ENCODE assay signal across 22 cellular contexts in the genomic region with DNA sequence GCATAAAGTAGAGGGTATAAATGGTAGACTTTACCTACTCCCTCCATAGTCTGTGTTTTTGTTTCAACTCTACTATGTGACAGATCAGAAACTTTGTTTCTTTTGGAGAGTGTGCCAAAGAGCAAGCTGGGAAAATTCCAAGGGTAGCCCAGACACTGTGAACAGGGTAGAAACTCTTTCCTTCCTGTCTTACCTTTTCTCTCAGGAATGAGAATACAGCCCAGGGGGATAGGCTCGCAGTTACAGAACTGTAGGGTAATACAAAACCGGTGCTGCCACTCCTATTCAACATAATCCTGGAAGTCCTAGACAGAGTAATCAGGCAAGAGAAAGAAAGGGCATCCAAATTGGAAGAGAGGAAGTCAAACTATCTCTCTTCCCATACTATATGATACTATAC.
A peak's percentile ranks its signal among the peaks of the same experiment; 100 is the strongest.
DNase-seq lines count a peak whose midpoint lies in the region; ATAC-seq, FAIRE-seq and TF ChIP-seq lines count a peak whose summit lies in the region.
"Had no signal": no experiment of that assay in that cellular context is flagged by ENCODE, and none has a peak within 500 bp of the region (broad histone marks: within the 10 kb centered on the region; RNA-seq: fewer than 3 reads in every experiment).

No MANE protein-coding gene starts in this region.

- no peak overlapping the region for H3K18ac ChIP-seq in trophoblast cell (ENCODE audit: low read length)

- H3K27ac ChIP-seq in mammary epithelial cell (ENCODE audit: insufficient read depth, low read depth, low read length): no peak overlapping the region
- peak overlapping the region; percentile 59 for H3K27ac ChIP-seq in trophoblast cell (ENCODE audit: low read depth, low read length)
- H3K27ac ChIP-seq: 22Rv1, BLaER1, C4-2B had no signal

- H3K23ac ChIP-seq in trophoblast cell (ENCODE audit: low read length): no peak overlapping the region

- no peaks in the 10 kb centered on the region for H4K20me1 ChIP-seq in mammary epithelial cell (ENCODE audit: insufficient read depth, low read length)
- H4K20me1 ChIP-seq: BLaER1 had no signal

- H4K91ac ChIP-seq in trophoblast cell (ENCODE audit: low read depth, low read length): no peak overlapping the region

- no peak overlapping the region for H2BK5ac ChIP-seq in trophoblast cell (ENCODE audit: low read depth, low read length, poor library complexity)

- POLR2A ChIA-PET in MCF 10A (lab: Yijun Ruan, JAX): no interaction called here

- no peak overlapping the region for H3K27ac Mint-ChIP-seq in MCF 10A (ENCODE audit: low read depth, unreplicated experiment)
- H3K27ac Mint-ChIP-seq in T-helper 17 cell: no peak overlapping the region
- H3K27ac Mint-ChIP-seq: B cell; CD4-positive, CD25-positive, alpha-beta regulatory T cell; CD8-positive, alpha-beta T cell; GM23338; H9 had no signal

- no peak overlapping the region for H3K4me2 ChIP-seq in mammary epithelial cell (ENCODE audit: insufficient read depth, low read depth, low read length)
- H3K4me2 ChIP-seq in trophoblast cell (ENCODE audit: low read length): no peak overlapping the region
- H3K4me2 ChIP-seq: BLaER1, GM23338 had no signal

- no peaks in the 10 kb centered on the region for H3K4me1 Mint-ChIP-seq in MCF 10A (ENCODE audit: insufficient read depth, unreplicated experiment)
- H3K4me1 Mint-ChIP-seq in T-helper 17 cell: no peaks in the 10 kb centered on the region
- H3K4me1 Mint-ChIP-seq: B cell; CD4-positive, CD25-positive, alpha-beta regulatory T cell; GM23338; H9 had no signal

- H2AFZ ChIP-seq in mammary epithelial cell (ENCODE audit: low read depth, low read length) (no peak overlapping the region), trophoblast cell (ENCODE audit: insufficient read depth, low read length, poor library complexity) (no peak overlapping the region)
- H2AFZ ChIP-seq: GM23338 had no signal

- no peaks in the 10 kb centered on the region for H3K9me3 Mint-ChIP-seq in MCF 10A (ENCODE audit: unreplicated experiment)
- H3K9me3 Mint-ChIP-seq: CD8-positive, alpha-beta T cell had no signal

- H3K9me3 ChIP-seq in mammary epithelial cell (replicated peaks; ENCODE audit: insufficient read depth, low read length) (no peaks in the 10 kb centered on the region), trophoblast cell (ENCODE audit: insufficient read depth, low read depth, low read length) (no peaks in the 10 kb centered on the region), T-helper 17 cell (ENCODE audit: control insufficient read depth, low read length, poor library complexity, severe bottlenecking) (no peaks in the 10 kb centered on the region)
- H3K9me3 ChIP-seq: Caco-2 had no signal

- H3K79me1 ChIP-seq in trophoblast cell (ENCODE audit: low read length): peaks cover 2% of the 10 kb centered on the region

- no peak overlapping the region for H3K4me3 ChIP-seq in mammary epithelial cell (replicated peaks in 1 of 3; ENCODE audit: insufficient read depth in 1 of 3, low read depth in 2 of 3, low read length in 3 of 3)
- H3K4me3 ChIP-seq in bronchial epithelial cell (ENCODE audit: low read depth, low read length): no peak overlapping the region
- H3K4me3 ChIP-seq in trophoblast cell (ENCODE audit: low read depth, low read length): no peak overlapping the region
- H3K4me3 ChIP-seq: BLaER1, GM12878, GM23338 had no signal

- 19% methylated on average over 2 of the region's 2 CpGs for WGBS in mammary epithelial cell (ENCODE audit: low coverage, missing lambda C conversion rate)
- WGBS in trophoblast cell (ENCODE audit: extremely low coverage, insufficient coverage, insufficient read length): no CpG with 5 or more reads among the region's 2 CpGs

- H3K14ac ChIP-seq in trophoblast cell (ENCODE audit: low read length): no peak overlapping the region

- BruUV-seq in mammary epithelial cell (replicated peaks; lab: Mats Ljungman, UMichigan) (no TSS peak), MCF 10A (replicated peaks; lab: Mats Ljungman, UMichigan) (no TSS peak)

- no peak overlapping the region for H2BK12ac ChIP-seq in trophoblast cell (ENCODE audit: low read length)

- H3K36me3 ChIP-seq in mammary epithelial cell (ENCODE audit: insufficient read depth, low read length) (no peaks in the 10 kb centered on the region), bronchial epithelial cell (ENCODE audit: control insufficient read depth, insufficient read depth, low read length) (no peaks in the 10 kb centered on the region), trophoblast cell (ENCODE audit: control insufficient read depth in 1 of 2, insufficient read depth in 2 of 2, low read length in 2 of 2) (no peaks in the 10 kb centered on the region)
- H3K36me3 ChIP-seq: BLaER1 had no signal

- no peak overlapping the region for H3K9ac ChIP-seq in mammary epithelial cell (ENCODE audit: insufficient read depth, low read length)
- no peak overlapping the region for H3K9ac ChIP-seq in trophoblast cell (ENCODE audit: low read length)
- H3K9ac ChIP-seq: BLaER1 had no signal

- no peak overlapping the region for H2BK120ac ChIP-seq in trophoblast cell (ENCODE audit: insufficient read depth, low read length, poor library complexity)

- no peak for FAIRE-seq in bronchial epithelial cell (lab: Jason Lieb, UNC)
- FAIRE-seq: A204.1, GM12878, GM18507 had no signal

- H3K27me3 Mint-ChIP-seq in MCF 10A (ENCODE audit: insufficient read depth, unreplicated experiment) (no peaks in the 10 kb centered on the region), T-helper 17 cell (peaks cover 9% of the 10 kb centered on the region)

- H3K79me2 ChIP-seq in mammary epithelial cell (ENCODE audit: insufficient read depth, low read length) (no peaks in the 10 kb centered on the region), trophoblast cell (ENCODE audit: control insufficient read depth, insufficient read depth, low read length, poor library complexity) (no peaks in the 10 kb centered on the region)

- H3K4me1 ChIP-seq in mammary epithelial cell (ENCODE audit: insufficient read depth, low read length) (no peaks in the 10 kb centered on the region), trophoblast cell (ENCODE audit: control insufficient read depth in 1 of 2, insufficient read depth in 2 of 2, low read length in 2 of 2) (peaks cover 0 to 5% of the 10 kb centered on the region in 2 experiments)
- H3K4me1 ChIP-seq: BLaER1, Caco-2 had no signal

- CTCF ChIA-PET in mammary epithelial cell (lab: Charles Lee; ENCODE audit: low non-redundant PET): no interaction called here
- CTCF ChIA-PET in MCF 10A (lab: Yijun Ruan, JAX): no interaction called here

- intact Hi-C loops in mammary epithelial cell (cut with micrococcal nuclease): loop anchor here (5.0 kb wide), 1 partner anchor 401 kb away; no protein-coding TSS in a partner anchor
- intact Hi-C loops in MCF 10A (cut with micrococcal nuclease): no loop called here

- no peak overlapping the region for H4K12ac ChIP-seq in trophoblast cell (ENCODE audit: low read depth, low read length)

- in situ Hi-C loops in mammary epithelial cell (cut with MboI; ENCODE audit: low sequenced_read_pairs in 2 of 2): loop anchor here (25.0 kb wide), 2 partner anchors 234 to 409 kb away; no protein-coding TSS in a partner anchor

- TF ChIP-seq CTCF in mammary epithelial cell (conservative IDR thresholded peaks at IDR 0.05 in 1 of 2, IDR thresholded peaks at IDR 0.05 in 1 of 2; ENCODE audit: extremely low read depth in 1 of 2, insufficient read depth in 1 of 2, low read depth in 1 of 2, low read length in 2 of 2) (no peak), MCF 10A (IDR thresholded peaks at IDR 0.05; ENCODE audit: unreplicated experiment) (no peak), bronchial epithelial cell (IDR thresholded peaks at IDR 0.05; ENCODE audit: insufficient read depth, low read length, severe bottlenecking) (no peak)

- H3K27me3 ChIP-seq in mammary epithelial cell (ENCODE audit: insufficient read depth, low read length) (no peaks in the 10 kb centered on the region), bronchial epithelial cell (ENCODE audit: control insufficient read depth, insufficient read depth, low read length) (no peaks in the 10 kb centered on the region), trophoblast cell (ENCODE audit: insufficient read depth, low read length) (no peaks in the 10 kb centered on the region)
- H3K27me3 ChIP-seq: BLaER1 had no signal

- no peak overlapping the region for H4K8ac ChIP-seq in trophoblast cell (ENCODE audit: low read depth, low read length)

- no peak for ATAC-seq in T-helper 17 cell
- ATAC-seq: CD8-positive, alpha-beta T cell; GM12878; GM23338; HCT116 had no signal

- H3K36me3 Mint-ChIP-seq in MCF 10A (ENCODE audit: insufficient read depth, unreplicated experiment) (no peaks in the 10 kb centered on the region), T-helper 17 cell (ENCODE audit: low read depth) (no peaks in the 10 kb centered on the region)
- H3K36me3 Mint-ChIP-seq: CD4-positive, CD25-positive, alpha-beta regulatory T cell; CD8-positive, alpha-beta T cell had no signal

- DNase-seq in mammary epithelial cell (peak; percentile 16), MCF 10A (ENCODE audit: unreplicated experiment) (no peak), bronchial epithelial cell (ENCODE audit: low read depth) (peak; percentile 17), trophoblast cell (peak; percentile 60 to 82), iPS-NIHi11 (ENCODE audit: low spot score) (no peak), T-helper 17 cell (no peak)
- DNase-seq: Caco-2; CD4-positive, CD25-positive, alpha-beta regulatory T cell; CD8-positive, alpha-beta T cell; DMS153; DND-41; GDM1; H9 had no signal

- no peak overlapping the region for H2AK5ac ChIP-seq in trophoblast cell (ENCODE audit: low read length)

- H3K4ac ChIP-seq in trophoblast cell (ENCODE audit: low read depth, low read length): no peak overlapping the region

- H3K4me3 Mint-ChIP-seq in MCF 10A (ENCODE audit: unreplicated experiment): no peak overlapping the region
- H3K4me3 Mint-ChIP-seq in T-helper 17 cell: no peak overlapping the region
- H3K4me3 Mint-ChIP-seq: B cell; CD4-positive, CD25-positive, alpha-beta regulatory T cell; CD8-positive, alpha-beta T cell; GM23338; H9 had no signal

- dilution Hi-C loops in mammary epithelial cell (cut with HindIII; ENCODE audit: low sequenced_read_pairs): no loop called here

Comparison
In these comparisons a context has a peak if more than half of its experiments do, and no peak if none do; other contexts are left out.
1. DNase-seq: peak in mammary epithelial cell (single experiment), bronchial epithelial cell (single experiment) and trophoblast cell (2 of 2); none in MCF 10A (single experiment), iPS-NIHi11 (single experiment) and T-helper 17 cell (0 of 3).